8 cellular contexts compared by ENCODE assay signal in the genomic region with DNA sequence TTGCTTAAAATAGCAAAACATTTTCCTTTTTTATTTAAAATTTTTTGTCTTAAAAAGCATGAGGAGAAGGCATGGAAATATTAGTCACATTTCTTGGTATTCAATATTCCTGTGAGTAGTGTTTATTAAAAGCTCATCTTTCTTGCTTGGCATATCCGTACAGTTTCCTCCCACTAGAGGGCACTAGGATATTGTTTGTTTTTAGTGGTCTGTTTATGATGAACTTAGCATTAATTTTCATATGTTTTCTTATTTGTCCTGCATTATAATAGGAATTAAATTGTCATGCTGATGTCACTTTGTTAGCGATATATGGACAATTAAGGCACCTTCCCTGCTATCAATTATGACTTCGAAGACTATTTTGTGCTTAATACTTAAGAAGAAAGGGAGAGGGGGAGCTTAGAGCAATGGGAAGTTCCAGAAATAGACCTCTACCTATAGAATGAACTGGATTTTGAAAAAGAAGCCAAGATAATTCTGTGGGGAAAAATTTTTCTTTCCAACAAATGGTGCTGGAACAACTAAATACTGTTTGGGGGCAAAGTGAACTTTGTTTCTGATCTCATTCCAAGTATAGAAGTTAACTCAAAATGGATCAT.
DNase-seq lines count a peak whose midpoint lies in the region; ATAC-seq, FAIRE-seq and TF ChIP-seq lines count a peak whose summit lies in the region.

No MANE protein-coding gene starts in this region.

- H3K36me3 ChIP-seq in BJ (ENCODE audit: control insufficient read depth, insufficient read depth, low read length) = no peaks in the 10 kb centered on the region
- H3K36me3 ChIP-seq in body of pancreas (replicated peaks in 1 of 2; ENCODE audit: insufficient read depth in 1 of 2, low read depth in 2 of 2) = no peaks in the 10 kb centered on the region
- no peaks in the 10 kb centered on the region for H3K36me3 ChIP-seq in kidney epithelial cell (ENCODE audit: control insufficient read depth, insufficient read depth, low read length)
- no peaks in the 10 kb centered on the region for H3K36me3 ChIP-seq in upper lobe of right lung

- TF ChIP-seq POLR2A in GM12892 (IDR thresholded peaks at IDR 0.05; ENCODE audit: low read depth, low read length) (no peak), body of pancreas (IDR thresholded peaks at IDR 0.05) (no peak)

- TF ChIP-seq CTCF in BJ (IDR thresholded peaks at IDR 0.05; ENCODE audit: insufficient read depth, low read depth, low read length) = peak; percentile 71
- TF ChIP-seq CTCF in body of pancreas (IDR thresholded peaks at IDR 0.05) = peak; percentile 39 to 73 (median 66)
- TF ChIP-seq CTCF in kidney epithelial cell (IDR thresholded peaks at IDR 0.05; ENCODE audit: insufficient read depth, low read length, poor library complexity, severe bottlenecking) = peak; percentile 66
- TF ChIP-seq CTCF in upper lobe of right lung (IDR thresholded peaks at IDR 0.05) = peak; percentile 72

- intact Hi-C loops in body of pancreas (cut with DNase I) = no loop called here
- intact Hi-C loops in upper lobe of right lung (cut with DNase I) = no loop called here

- FAIRE-seq in GM12892 (lab: Jason Lieb, UNC) = peak; percentile 42

- 32 to 39% methylated on average over 3 of the region's 3 CpGs for WGBS in body of pancreas, 2 donors

- CTCF ChIA-PET in BJ (lab: Yijun Ruan, JAX) = interaction anchor here (0.6 to 4.3 kb wide), 19 partner anchors 10 to 305 kb away, joined by 3 to 22 read pairs (median 3); no protein-coding TSS in a partner anchor

- H3K27ac ChIP-seq in body of pancreas (no peak overlapping the region), upper lobe of right lung (no peak overlapping the region)

- POLR2A ChIA-PET in BJ (lab: Charles Lee) = interaction anchor here (0.9 to 1.0 kb wide), 2 partner anchors 11 to 128 kb away, joined by 3 read pairs; no protein-coding TSS in a partner anchor

- H3K9me3 ChIP-seq in body of pancreas = no peaks in the 10 kb centered on the region
- H3K9me3 ChIP-seq in upper lobe of right lung = no peaks in the 10 kb centered on the region

- H3K4me1 ChIP-seq in body of pancreas (no peaks in the 10 kb centered on the region), upper lobe of right lung (no peaks in the 10 kb centered on the region)

- H3K27me3 ChIP-seq in BJ (ENCODE audit: control insufficient read depth, insufficient read depth, low read length) (no peaks in the 10 kb centered on the region), body of pancreas (no peaks in the 10 kb centered on the region), kidney epithelial cell (ENCODE audit: control insufficient read depth, insufficient read depth, low read length) (no peaks in the 10 kb centered on the region), upper lobe of right lung (no peaks in the 10 kb centered on the region)

- no peak for DNase-seq in BJ (ENCODE audit: low read depth)
- no peak for DNase-seq in GM12892 (ENCODE audit: insufficient read length)
- DNase-seq in NCI-H2171 treated with DMSO at 0.1 percent for 48 hours (lab: John Stamatoyannopoulos, UW) = peak; percentile 33
- DNase-seq in body of pancreas = peak in 1 of 4 donors; percentile 21
- DNase-seq in kidney epithelial cell (ENCODE audit: low read depth) = no peak
- DNase-seq in upper lobe of right lung = no peak

- no peak for ATAC-seq in body of pancreas
- peak; percentile 68 for ATAC-seq in upper lobe of right lung
- ATAC-seq in GM21515 (IDR thresholded peaks at IDR 0.05; ENCODE audit: unreplicated experiment) = no peak
- ATAC-seq in GM21360 (IDR thresholded peaks at IDR 0.05; ENCODE audit: unreplicated experiment) = no peak

- no peak overlapping the region for H3K4me3 ChIP-seq in BJ (ENCODE audit: low read depth, low read length)
- no peak overlapping the region for H3K4me3 ChIP-seq in body of pancreas
- H3K4me3 ChIP-seq in kidney epithelial cell (ENCODE audit: low read depth, low read length) = no peak overlapping the region
- no peak overlapping the region for H3K4me3 ChIP-seq in upper lobe of right lung
